ENCODE assay signal across 1 cellular context in genomic region chr5:74938250-74938649, GRCh38.
TF ChIP-seq lines count a peak whose summit lies in the region.

No MANE protein-coding gene starts in this region.

TF ChIP-seq in GM23338, 12 proteins besides CTCF, POLR2A, EP300 and RAD21 (continued from another document):
- TF ChIP-seq ZNF462 (CRISPR knock-in tag; IDR thresholded peaks at IDR 0.05) = no peak
- TF ChIP-seq POLR2AphosphoS5 (IDR thresholded peaks at IDR 0.05; ENCODE audit: low read depth) = no peak
- TF ChIP-seq STAT1 (IDR thresholded peaks at IDR 0.05; ENCODE audit: unreplicated experiment) = no peak
- TF ChIP-seq CREB1 (CRISPR knock-in tag; IDR thresholded peaks at IDR 0.05; ENCODE audit: low read depth) = no peak
